In genomic region chr5:36177154-36177553, GRCh38 we compare ENCODE assay signal across 11 cellular contexts. TPM values are rescaled to one million over a fixed set of nuclear protein-coding genes. Genes with fewer than 3 reads are reported as not detected.
DNase-seq lines count a peak whose midpoint lies in the region; ATAC-seq and TF ChIP-seq lines count a peak whose summit lies in the region.
"Had no signal": no experiment of that assay in that cellular context is flagged by ENCODE, and none has a peak within 500 bp of the region (broad histone marks: within the 10 kb centered on the region; RNA-seq: fewer than 3 reads in every experiment).

No MANE protein-coding gene starts in this region.

- peak overlapping the region; percentile 21 to 31 for H3K27ac Mint-ChIP-seq in natural killer cell treated with Interleukin-12 subunit alpha and Interleukin-12 subunit beta and Interleukin-15 and Interleukin-18, amount 100 ng/mL, for 72 hours
- H3K27ac Mint-ChIP-seq in natural killer cell = no peak overlapping the region
- H3K27ac Mint-ChIP-seq in stimulated activated effector memory CD8-positive, alpha-beta T cell treated with anti-CD3 and anti-CD28 coated beads, Interleukin-12 subunit alpha, Interleukin-12 subunit beta, amount 100 ng/mL, for 72 hours = peak overlapping the region; percentile 32
- H3K27ac Mint-ChIP-seq in activated CD8-positive, alpha-beta memory T cell treated with anti-CD3 and anti-CD28 coated beads, Interleukin-2, amount 10 ng/mL, durations not matched to agents 7 days and 5 days = no peak overlapping the region
- H3K27ac Mint-ChIP-seq: activated naive CD8-positive, alpha-beta T cell had no signal

- H3K9me3 ChIP-seq in spleen = no peaks in the 10 kb centered on the region

- CTCF ChIA-PET in activated CD8-positive, alpha-beta memory T cell treated with anti-CD3 and anti-CD28 coated beads, Interleukin-2, amount 10 ng/mL, durations not matched to agents 7 days and 5 days (lab: Charles Lee) = interaction anchor here (1.1 to 1.7 kb wide), 3 partner anchors 26 to 98 kb away, joined by 3 to 7 read pairs (median 4); partner anchors contain the start of gene LMBRD2

- no peaks in the 10 kb centered on the region for H3K9me3 Mint-ChIP-seq in natural killer cell treated with Interleukin-12 subunit alpha and Interleukin-12 subunit beta and Interleukin-15 and Interleukin-18, amount 100 ng/mL, for 72 hours
- H3K9me3 Mint-ChIP-seq in natural killer cell = no peaks in the 10 kb centered on the region
- no peaks in the 10 kb centered on the region for H3K9me3 Mint-ChIP-seq in stimulated activated effector memory CD8-positive, alpha-beta T cell treated with anti-CD3 and anti-CD28 coated beads, Interleukin-12 subunit alpha, Interleukin-12 subunit beta, amount 100 ng/mL, for 72 hours
- H3K9me3 Mint-ChIP-seq in activated CD8-positive, alpha-beta memory T cell treated with anti-CD3 and anti-CD28 coated beads, Interleukin-2, amount 10 ng/mL, durations not matched to agents 7 days and 5 days (ENCODE audit: low read depth) = no peaks in the 10 kb centered on the region

- no peak for DNase-seq in natural killer cell treated with Interleukin-12 subunit alpha and Interleukin-12 subunit beta and Interleukin-15 and Interleukin-18, amount 100 ng/mL, for 72 hours (ENCODE audit: low spot score)
- no peak for DNase-seq in natural killer cell
- DNase-seq in stimulated activated effector memory CD8-positive, alpha-beta T cell treated with anti-CD3 and anti-CD28 coated beads, Interleukin-12 subunit alpha, Interleukin-12 subunit beta, amount 100 ng/mL, for 72 hours (ENCODE audit: low spot score in 2 of 2) = no peak
- no peak for DNase-seq in activated CD8-positive, alpha-beta memory T cell treated with anti-CD3 and anti-CD28 coated beads, Interleukin-2, amount 10 ng/mL, durations not matched to agents 7 days and 5 days
- DNase-seq in hepatic stellate cell (ENCODE audit: low spot score) = no peak
- no peak for DNase-seq in spleen
- DNase-seq: NCI-H2029; stimulated activated naive CD4-positive, alpha-beta T cell treated with Interleukin-2 at 50 U/mL for 16 hours had no signal

- TF ChIP-seq CTCF in natural killer cell (IDR thresholded peaks at IDR 0.05) (no peak), spleen (IDR thresholded peaks at IDR 0.05 in 8 of 11, conservative IDR thresholded peaks at IDR 0.05 in 3 of 11) (no peak)

- H3K27me3 Mint-ChIP-seq in natural killer cell treated with Interleukin-12 subunit alpha and Interleukin-12 subunit beta and Interleukin-15 and Interleukin-18, amount 100 ng/mL, for 72 hours = no peaks in the 10 kb centered on the region
- H3K27me3 Mint-ChIP-seq in natural killer cell (ENCODE audit: low read depth in 2 of 2) = no peaks in the 10 kb centered on the region
- no peaks in the 10 kb centered on the region for H3K27me3 Mint-ChIP-seq in activated CD8-positive, alpha-beta memory T cell treated with anti-CD3 and anti-CD28 coated beads, Interleukin-2, amount 10 ng/mL, durations not matched to agents 7 days and 5 days
- H3K27me3 Mint-ChIP-seq: activated naive CD8-positive, alpha-beta T cell had no signal

- peak overlapping the region; percentile 20 for H3K4me3 Mint-ChIP-seq in natural killer cell treated with Interleukin-12 subunit alpha and Interleukin-12 subunit beta and Interleukin-15 and Interleukin-18, amount 100 ng/mL, for 72 hours
- H3K4me3 Mint-ChIP-seq in natural killer cell = no peak overlapping the region
- no peak overlapping the region for H3K4me3 Mint-ChIP-seq in stimulated activated effector memory CD8-positive, alpha-beta T cell treated with anti-CD3 and anti-CD28 coated beads, Interleukin-12 subunit alpha, Interleukin-12 subunit beta, amount 100 ng/mL, for 72 hours
- no peak overlapping the region for H3K4me3 Mint-ChIP-seq in activated CD8-positive, alpha-beta memory T cell treated with anti-CD3 and anti-CD28 coated beads, Interleukin-2, amount 10 ng/mL, durations not matched to agents 7 days and 5 days
- H3K4me3 Mint-ChIP-seq: activated naive CD8-positive, alpha-beta T cell had no signal

- H3K27ac ChIP-seq in spleen = no peak overlapping the region

- ATAC-seq in natural killer cell treated with Interleukin-12 subunit alpha and Interleukin-12 subunit beta and Interleukin-15 and Interleukin-18, amount 100 ng/mL, for 72 hours = peak in 1 of 2 donors; percentile 66
- no peak for ATAC-seq in natural killer cell
- peak; percentile 97 for ATAC-seq in GM21619 (IDR thresholded peaks at IDR 0.05; ENCODE audit: unreplicated experiment)
- peak; percentile 95 for ATAC-seq in HG03139 (IDR thresholded peaks at IDR 0.05; ENCODE audit: unreplicated experiment)
- peak; percentile 51 for ATAC-seq in stimulated activated effector memory CD8-positive, alpha-beta T cell treated with anti-CD3 and anti-CD28 coated beads, Interleukin-12 subunit alpha, Interleukin-12 subunit beta, amount 100 ng/mL, for 72 hours
- ATAC-seq in activated CD8-positive, alpha-beta memory T cell treated with anti-CD3 and anti-CD28 coated beads, Interleukin-2, amount 10 ng/mL, durations not matched to agents 7 days and 5 days = no peak

- intact Hi-C loops in natural killer cell (cut with micrococcal nuclease) = no loop called here
- intact Hi-C loops in spleen (cut with DNase I; ENCODE audit: low total_unique reads) = no loop called here

- no peak for TF ChIP-seq POLR2A in spleen (IDR thresholded peaks at IDR 0.05)

- H3K27me3 ChIP-seq in spleen (replicated peaks in 1 of 7) = no peaks in the 10 kb centered on the region

- no peak overlapping the region for H3K4me3 ChIP-seq in spleen

- H3K4me1 Mint-ChIP-seq in natural killer cell treated with Interleukin-12 subunit alpha and Interleukin-12 subunit beta and Interleukin-15 and Interleukin-18, amount 100 ng/mL, for 72 hours (ENCODE audit: low read depth in 2 of 2) = peaks cover 4 to 11% of the 10 kb centered on the region in 2 donors
- H3K4me1 Mint-ChIP-seq in natural killer cell = no peaks in the 10 kb centered on the region
- no peaks in the 10 kb centered on the region for H3K4me1 Mint-ChIP-seq in stimulated activated effector memory CD8-positive, alpha-beta T cell treated with anti-CD3 and anti-CD28 coated beads, Interleukin-12 subunit alpha, Interleukin-12 subunit beta, amount 100 ng/mL, for 72 hours
- peaks cover 12% of the 10 kb centered on the region for H3K4me1 Mint-ChIP-seq in activated CD8-positive, alpha-beta memory T cell treated with anti-CD3 and anti-CD28 coated beads, Interleukin-2, amount 10 ng/mL, durations not matched to agents 7 days and 5 days

- peaks cover 0 to 10% (median 0%) of the 10 kb centered on the region in 6 donors for H3K4me1 ChIP-seq in spleen

- WGBS in spleen, 5 donors = 52 to 82% (median 72%) methylated on average over 2 of the region's 2 CpGs

- H3K36me3 Mint-ChIP-seq in natural killer cell treated with Interleukin-12 subunit alpha and Interleukin-12 subunit beta and Interleukin-15 and Interleukin-18, amount 100 ng/mL, for 72 hours = peaks cover 42% of the 10 kb centered on the region
- peaks cover 38% of the 10 kb centered on the region for H3K36me3 Mint-ChIP-seq in natural killer cell
- H3K36me3 Mint-ChIP-seq in stimulated activated effector memory CD8-positive, alpha-beta T cell treated with anti-CD3 and anti-CD28 coated beads, Interleukin-12 subunit alpha, Interleukin-12 subunit beta, amount 100 ng/mL, for 72 hours = peaks cover 98% of the 10 kb centered on the region
- peaks cover 67% of the 10 kb centered on the region for H3K36me3 Mint-ChIP-seq in activated CD8-positive, alpha-beta memory T cell treated with anti-CD3 and anti-CD28 coated beads, Interleukin-2, amount 10 ng/mL, durations not matched to agents 7 days and 5 days

- H3K36me3 ChIP-seq in spleen = peaks cover 0 to 96% (median 56%) of the 10 kb centered on the region in 6 donors

RNA-seq across cellular contexts. Expression of gene SKP2, which starts 25.2 kb away (rescaled TPM):
- total RNA-seq in natural killer cell treated with Interleukin-12 subunit alpha and Interleukin-12 subunit beta and Interleukin-15 and Interleukin-18, amount 100 ng/mL, for 72 hours = 10 to 100 TPM; 28.6 to 75.9 TPM
- total RNA-seq in natural killer cell = 10 to 100 TPM; 12.0 to 20.5 (median 15.0) TPM
- 10 to 100 TPM; 43.5 to 52.3 TPM for total RNA-seq in activated CD8-positive, alpha-beta memory T cell treated with anti-CD3 and anti-CD28 coated beads, Interleukin-2, amount 10 ng/mL, durations not matched to agents 7 days and 5 days
- 10 to 100 TPM; 14.8 to 23.6 (median 16.8) TPM for total RNA-seq in spleen
- 1 to 10 TPM; 4.2 to 5.3 (median 5.3) TPM for polyA plus RNA-seq in spleen

RNA-seq across cellular contexts. Expression of gene LMBRD2, which starts 25.5 kb away (rescaled TPM):
- total RNA-seq in natural killer cell treated with Interleukin-12 subunit alpha and Interleukin-12 subunit beta and Interleukin-15 and Interleukin-18, amount 100 ng/mL, for 72 hours = 10 to 100 TPM; 12.7 to 18.7 TPM
- 1 to 10 TPM; 6.9 to 9.8 (median 9.6) TPM for total RNA-seq in natural killer cell
- total RNA-seq in activated CD8-positive, alpha-beta memory T cell treated with anti-CD3 and anti-CD28 coated beads, Interleukin-2, amount 10 ng/mL, durations not matched to agents 7 days and 5 days = 10 to 100 TPM; 13.9 to 15.1 TPM
- 10 to 100 TPM; 11.5 to 19.5 (median 13.3) TPM for total RNA-seq in spleen
- 1 to 10 TPM; 1.4 to 2.2 (median 2.1) TPM for polyA plus RNA-seq in spleen

Comparison
In these comparisons a context has a peak if more than half of its experiments do, and no peak if none do; other contexts are left out.
1. H3K27ac Mint-ChIP-seq: peak in natural killer cell treated with Interleukin-12 subunit alpha and Interleukin-12 subunit beta and Interleukin-15 and Interleukin-18, amount 100 ng/mL, for 72 hours (2 of 2) and stimulated activated effector memory CD8-positive, alpha-beta T cell treated with anti-CD3 and anti-CD28 coated beads, Interleukin-12 subunit alpha, Interleukin-12 subunit beta, amount 100 ng/mL, for 72 hours (single experiment); none in natural killer cell (0 of 2) and activated CD8-positive, alpha-beta memory T cell treated with anti-CD3 and anti-CD28 coated beads, Interleukin-2, amount 10 ng/mL, durations not matched to agents 7 days and 5 days (single experiment).
2. ATAC-seq: peak in GM21619 (single experiment), HG03139 (single experiment) and stimulated activated effector memory CD8-positive, alpha-beta T cell treated with anti-CD3 and anti-CD28 coated beads, Interleukin-12 subunit alpha, Interleukin-12 subunit beta, amount 100 ng/mL, for 72 hours (single experiment); none in natural killer cell (0 of 3) and activated CD8-positive, alpha-beta memory T cell treated with anti-CD3 and anti-CD28 coated beads, Interleukin-2, amount 10 ng/mL, durations not matched to agents 7 days and 5 days (single experiment).